In the genomic region with DNA sequence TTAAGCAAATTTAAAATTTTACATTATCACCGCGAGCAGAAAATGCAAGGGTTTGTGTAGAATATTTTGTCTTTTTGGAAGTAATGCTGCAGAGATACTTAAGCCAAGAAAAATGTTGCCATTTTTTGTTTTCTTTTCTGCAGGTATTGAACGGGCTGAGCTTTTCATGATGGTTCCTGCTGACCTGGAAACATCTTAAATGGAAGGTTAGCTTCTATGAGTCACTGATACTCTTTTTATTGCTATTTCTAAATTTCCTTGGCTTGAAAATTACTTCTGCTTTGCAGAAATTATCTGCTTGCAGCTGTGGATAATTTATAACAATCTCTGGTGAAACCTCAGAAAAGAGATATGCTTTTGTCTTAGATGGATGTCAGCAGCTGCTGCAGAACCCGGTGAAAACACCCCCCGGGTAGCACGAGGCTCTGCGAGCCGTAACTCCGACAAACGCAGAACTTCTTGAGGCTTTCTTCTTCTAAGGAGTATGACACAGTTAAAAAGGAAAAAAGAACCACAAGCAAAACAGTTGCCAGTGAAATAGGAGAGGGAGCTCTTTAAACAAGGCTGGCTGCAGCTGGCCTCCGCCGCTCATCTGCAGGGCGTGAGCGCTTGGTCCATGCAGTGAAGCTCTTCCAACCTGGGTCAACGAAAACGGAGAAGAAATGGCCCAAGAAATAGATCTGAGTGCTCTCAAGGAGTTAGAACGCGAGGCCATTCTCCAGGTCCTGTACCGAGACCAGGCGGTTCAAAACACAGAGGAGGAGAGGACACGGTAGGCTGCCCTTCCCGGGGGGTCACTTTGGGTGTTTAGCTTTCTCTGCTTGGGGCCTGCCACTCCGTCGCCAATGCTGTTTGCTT, we compare ENCODE assay signal across 9 cellular contexts. TPM values are rescaled to one million over a fixed set of nuclear protein-coding genes. Genes with fewer than 3 reads are reported as not detected.
DNase-seq lines count a peak whose midpoint lies in the region; ATAC-seq and TF ChIP-seq lines count a peak whose summit lies in the region.
"Had no signal": no experiment of that assay in that cellular context is flagged by ENCODE, and none has a peak within 500 bp of the region (broad histone marks: within the 10 kb centered on the region; RNA-seq: fewer than 3 reads in every experiment).

No MANE protein-coding gene starts in this region.

- peak; percentile 40 for ATAC-seq in Right ventricle myocardium superior (ENCODE audit: poor library complexity)
- ATAC-seq in GM19351 (IDR thresholded peaks at IDR 0.05; ENCODE audit: unreplicated experiment): no peak

- DNase-seq in NCI-H2029 treated with DMSO at 0.1 percent for 48 hours (lab: John Stamatoyannopoulos, UW): peak; percentile 85
- DNase-seq in NCI-H2029 (lab: John Stamatoyannopoulos, UW): no peak
- peak; percentile 50 to 59 for DNase-seq in SHP77 (lab: John Stamatoyannopoulos, UW)
- DNase-seq in Right ventricle myocardium superior: peak; percentile 51
- DNase-seq in activated CD8-positive, alpha-beta memory T cell treated with anti-CD3 and anti-CD28 coated beads, Interleukin-2, amount 50 U/mL, for 48 hours: no peak
- no peak for DNase-seq in GM10248 (ENCODE audit: extremely low spot score)

- H3K27me3 ChIP-seq in skeletal muscle satellite cell (ENCODE audit: control insufficient read depth, insufficient read depth, low read length): no peaks in the 10 kb centered on the region

- H3K9me3 ChIP-seq in skeletal muscle satellite cell (replicated peaks; ENCODE audit: low read length): no peaks in the 10 kb centered on the region

- H3K4me2 ChIP-seq in skeletal muscle satellite cell (ENCODE audit: low read length): peak overlapping the region; percentile 78
- H3K4me2 ChIP-seq: KMS-11 had no signal

- peak overlapping the region; percentile 51 for H3K9ac ChIP-seq in skeletal muscle satellite cell (ENCODE audit: low read depth, low read length)
- H3K9ac ChIP-seq: KMS-11 had no signal

- intact Hi-C loops in Right ventricle myocardium superior (cut with DNase I): no loop called here

- CTCF ChIA-PET in GM10248 (lab: Yijun Ruan, JAX): interaction anchor here (0.9 to 5.9 kb wide), 4 partner anchors 9 to 41 kb away, joined by 3 to 42 read pairs (median 5); partner anchors contain the start of gene SYTL3

- no peak for TF ChIP-seq CTCF in GM10248 (IDR thresholded peaks at IDR 0.05; ENCODE audit: control extremely low read depth, extremely low read depth, low read depth, missing control alignments)

- H3K4me3 ChIP-seq in skeletal muscle satellite cell (ENCODE audit: low read length): peak overlapping the region; percentile 61

- no peaks in the 10 kb centered on the region for H3K36me3 ChIP-seq in skeletal muscle satellite cell (ENCODE audit: insufficient read depth, low read length)

- peaks cover 25% of the 10 kb centered on the region for H3K4me1 ChIP-seq in skeletal muscle satellite cell (ENCODE audit: control insufficient read depth, insufficient read depth, low read length)

- POLR2A ChIA-PET in GM10248 (lab: Yijun Ruan, JAX): interaction anchor here (0.6 kb wide), 1 partner anchor 9 kb away, joined by 4 read pairs; no protein-coding TSS in a partner anchor

RNA-seq across cellular contexts. Expression of gene SYTL3, which starts 13.0 kb away (rescaled TPM):
- 11.7 TPM for total RNA-seq in Right ventricle myocardium superior
- total RNA-seq in skeletal muscle satellite cell (2012; rRNA removed): 3.0 and 4.2 TPM in 2 replicates

RNA-seq across cellular contexts. Expression of gene DYNLT1, which starts 18.3 kb away (rescaled TPM):
- total RNA-seq in Right ventricle myocardium superior: 128 TPM
- total RNA-seq in skeletal muscle satellite cell (2012; rRNA removed): 66.9 and 70.3 TPM in 2 replicates

Comparison
In these comparisons a context has a peak if more than half of its experiments do, and no peak if none do; other contexts are left out.
1. DNase-seq: peak in NCI-H2029 treated with DMSO at 0.1 percent for 48 hours (single experiment), SHP77 (2 of 2) and Right ventricle myocardium superior (single experiment); none in NCI-H2029 (single experiment), activated CD8-positive, alpha-beta memory T cell treated with anti-CD3 and anti-CD28 coated beads, Interleukin-2, amount 50 U/mL, for 48 hours (single experiment) and GM10248 (single experiment).